ENCODE assay signal across 19 cellular contexts in genomic region chr6:52526634-52527033, GRCh38. TPM values are rescaled to one million over a fixed set of nuclear protein-coding genes. Genes with fewer than 3 reads are reported as not detected.
DNase-seq lines count a peak whose midpoint lies in the region; ATAC-seq, FAIRE-seq and TF ChIP-seq lines count a peak whose summit lies in the region.
"Had no signal": no experiment of that assay in that cellular context is flagged by ENCODE, and none has a peak within 500 bp of the region (broad histone marks: within the 10 kb centered on the region; RNA-seq: fewer than 3 reads in every experiment).

No MANE protein-coding gene starts in this region.

- ATAC-seq in HG02610 (IDR thresholded peaks at IDR 0.05; ENCODE audit: unreplicated experiment): no peak
- ATAC-seq: A549, GM23338, HepG2 had no signal

- H3K27me3 Mint-ChIP-seq in astrocyte (ENCODE audit: low read depth, unreplicated experiment) (no peaks in the 10 kb centered on the region), MCF 10A (ENCODE audit: insufficient read depth, unreplicated experiment) (no peaks in the 10 kb centered on the region)

- H3K4me1 Mint-ChIP-seq in astrocyte (ENCODE audit: low read depth, unreplicated experiment) (peaks cover 41% of the 10 kb centered on the region), MCF 10A (ENCODE audit: insufficient read depth, unreplicated experiment) (peaks cover 32% of the 10 kb centered on the region)

- H3K27ac ChIP-seq in astrocyte (ENCODE audit: low read depth, low read length) (no peak overlapping the region), mesendoderm (ENCODE audit: low read depth, low read length) (no peak overlapping the region)
- H3K27ac ChIP-seq: A549, Peyer's patch had no signal

- no peak overlapping the region for H2BK120ac ChIP-seq in mesendoderm (ENCODE audit: low read depth, low read length)

- H3K79me1 ChIP-seq in mesendoderm (ENCODE audit: low read length): peaks cover 1% of the 10 kb centered on the region

- no peak overlapping the region for H3K4me3 Mint-ChIP-seq in astrocyte (ENCODE audit: unreplicated experiment)
- no peak overlapping the region for H3K4me3 Mint-ChIP-seq in MCF 10A (ENCODE audit: unreplicated experiment)
- H3K4me3 Mint-ChIP-seq: GM23338 had no signal

- FAIRE-seq in astrocyte (lab: Jason Lieb, UNC): no peak
- FAIRE-seq: A549, HepG2 had no signal

- peaks cover 71% of the 10 kb centered on the region for H3K79me2 ChIP-seq in astrocyte (ENCODE audit: insufficient read depth, low read length)
- H3K79me2 ChIP-seq in mesendoderm (ENCODE audit: control insufficient read depth, insufficient read depth, low read length): no peaks in the 10 kb centered on the region

- H3K27me3 ChIP-seq in MG63: no peaks in the 10 kb centered on the region
- H3K27me3 ChIP-seq in astrocyte (ENCODE audit: insufficient read depth, low read length): no peaks in the 10 kb centered on the region
- no peaks in the 10 kb centered on the region for H3K27me3 ChIP-seq in mesendoderm (ENCODE audit: insufficient read depth, low read length, poor library complexity)
- H3K27me3 ChIP-seq: Peyer's patch had no signal

- H2BK5ac ChIP-seq in mesendoderm (ENCODE audit: low read length): no peak overlapping the region

- CTCF ChIA-PET in MCF 10A (lab: Yijun Ruan, JAX): interaction anchor here (0.7 to 1.5 kb wide), 3 partner anchors 11 to 110 kb away, joined by 3 to 5 read pairs (median 3); no protein-coding TSS in a partner anchor

- no peak overlapping the region for H3K4me2 ChIP-seq in astrocyte (ENCODE audit: low read length)
- no peak overlapping the region for H3K4me2 ChIP-seq in mesendoderm (ENCODE audit: low read length)
- H3K4me2 ChIP-seq: A549, GM23338 had no signal

- H4K5ac ChIP-seq in mesendoderm (ENCODE audit: low read length): no peak overlapping the region

- H3K9me3 Mint-ChIP-seq in astrocyte (ENCODE audit: unreplicated experiment): peaks cover 1% of the 10 kb centered on the region
- no peaks in the 10 kb centered on the region for H3K9me3 Mint-ChIP-seq in MCF 10A (ENCODE audit: unreplicated experiment)
- H3K9me3 Mint-ChIP-seq: GM23338 had no signal

- H3K9ac ChIP-seq in astrocyte (ENCODE audit: low read length) (no peak overlapping the region), mesendoderm (ENCODE audit: low read length) (no peak overlapping the region)

- no peak overlapping the region for H2AK5ac ChIP-seq in mesendoderm (ENCODE audit: low read length)

- no peak overlapping the region for H3K4me3 ChIP-seq in MG63
- no peak overlapping the region for H3K4me3 ChIP-seq in astrocyte (ENCODE audit: insufficient read depth, low read depth, low read length)
- H3K4me3 ChIP-seq in mesendoderm (ENCODE audit: low read length): no peak overlapping the region
- H3K4me3 ChIP-seq: A549, GM23338, Peyer's patch had no signal

- H2AFZ ChIP-seq in astrocyte (ENCODE audit: low read depth, low read length): no peak overlapping the region
- H2AFZ ChIP-seq: GM23338 had no signal

- no peaks in the 10 kb centered on the region for H3K36me3 Mint-ChIP-seq in astrocyte (ENCODE audit: low read depth, unreplicated experiment)
- peaks cover 6% of the 10 kb centered on the region for H3K36me3 Mint-ChIP-seq in MCF 10A (ENCODE audit: insufficient read depth, unreplicated experiment)

- no TSS peak for BruUV-seq in MCF 10A (replicated peaks; lab: Mats Ljungman, UMichigan)

- H4K20me1 ChIP-seq in astrocyte (ENCODE audit: insufficient read depth, low read length): no peaks in the 10 kb centered on the region

- H3K27ac Mint-ChIP-seq in astrocyte (ENCODE audit: unreplicated experiment) (peak overlapping the region; percentile 47), MCF 10A (ENCODE audit: low read depth, unreplicated experiment) (no peak overlapping the region)
- H3K27ac Mint-ChIP-seq: GM23338 had no signal

- H3K9me3 ChIP-seq in MG63: no peaks in the 10 kb centered on the region
- no peaks in the 10 kb centered on the region for H3K9me3 ChIP-seq in astrocyte (ENCODE audit: insufficient read depth, low read depth, low read length)
- H3K9me3 ChIP-seq: A549, Peyer's patch had no signal

- no peak for TF ChIP-seq CTCF in astrocyte (IDR thresholded peaks at IDR 0.05; ENCODE audit: insufficient read depth, low read depth, low read length)
- TF ChIP-seq CTCF in MCF 10A (IDR thresholded peaks at IDR 0.05; ENCODE audit: unreplicated experiment): no peak

- intact Hi-C loops in MCF 10A (cut with micrococcal nuclease): no loop called here

- H3K4me1 ChIP-seq in astrocyte (ENCODE audit: insufficient read depth, low read length) (peaks cover 33% of the 10 kb centered on the region), mesendoderm (ENCODE audit: control insufficient read depth, low read depth, low read length) (peaks cover 2% of the 10 kb centered on the region)
- H3K4me1 ChIP-seq: Peyer's patch had no signal

- H3K23ac ChIP-seq in mesendoderm (ENCODE audit: low read length): no peak overlapping the region

- H3K18ac ChIP-seq in mesendoderm (ENCODE audit: low read length): no peak overlapping the region

- H2BK15ac ChIP-seq in mesendoderm (replicated peaks; ENCODE audit: low read depth): no peak overlapping the region

- no peak overlapping the region for H3K56ac ChIP-seq in mesendoderm (ENCODE audit: low read length)

- no peak overlapping the region for H3K4ac ChIP-seq in mesendoderm (ENCODE audit: low read depth, low read length)

- peak; percentile 89 for DNase-seq in ELR (ENCODE audit: low read depth)
- DNase-seq in MG63: peak; percentile 67
- DNase-seq in astrocyte (ENCODE audit: low read depth): peak; percentile 54
- DNase-seq in mesendoderm: peak; percentile 71
- no peak for DNase-seq in NCI-H526 treated with DMSO at 0.1 percent for 48 hours (lab: John Stamatoyannopoulos, UW)
- no peak for DNase-seq in MCF 10A (ENCODE audit: unreplicated experiment)
- no peak for DNase-seq in NOMO-1 treated with DMSO at 0.1 percent for 48 hours (lab: John Stamatoyannopoulos, UW; ENCODE audit: unreplicated experiment)
- DNase-seq: AML-193, DMS53, GF-D8, Kasumi-1, NCI-H446, NCI-H82, SIG-M5 had no signal

- no peak overlapping the region for H4K8ac ChIP-seq in mesendoderm (ENCODE audit: low read depth, low read length)

- no CpG with 5 or more reads among the region's 4 CpGs for WGBS in mesendoderm (ENCODE audit: extremely low coverage, insufficient coverage, low lambda C conversion rate)

- POLR2A ChIA-PET in MCF 10A (lab: Yijun Ruan, JAX): interaction anchor here (0.6 to 1.3 kb wide), 3 partner anchors 9 to 149 kb away, joined by 3 to 4 read pairs (median 3); no protein-coding TSS in a partner anchor

- H3K36me3 ChIP-seq in MG63 (peaks cover 85% of the 10 kb centered on the region), astrocyte (ENCODE audit: insufficient read depth, low read length) (peaks cover 18% of the 10 kb centered on the region), mesendoderm (ENCODE audit: control insufficient read depth, insufficient read depth, low read length) (no peaks in the 10 kb centered on the region)
- H3K36me3 ChIP-seq: Peyer's patch had no signal

RNA-seq across cellular contexts. Expression of gene TRAM2, which starts 50.2 kb away (rescaled TPM):
- total RNA-seq in MG63 (2014; rRNA removed; shearing (Covaris generic); ENCODE audit: low replicate concordance): 206 and 243 TPM in 2 replicates
- total RNA-seq in astrocyte (88.7 and 93.4 TPM in 2 replicates), MCF 10A (2022) (9.9 and 10.1 TPM in 2 replicates)
- 39.3 TPM for polyA plus RNA-seq in mesendoderm (2013, experiment 1 of 2)
- 39.0 TPM for polyA plus RNA-seq in mesendoderm (2013, experiment 2 of 2)

Comparison
In these comparisons a context has a peak if more than half of its experiments do, and no peak if none do; other contexts are left out.
1. DNase-seq: peak in ELR (single experiment), MG63 (single experiment), astrocyte (single experiment) and mesendoderm (single experiment); none in NCI-H526 treated with DMSO at 0.1 percent for 48 hours (single experiment), MCF 10A (single experiment) and NOMO-1 treated with DMSO at 0.1 percent for 48 hours (single experiment).